In the genomic region with DNA sequence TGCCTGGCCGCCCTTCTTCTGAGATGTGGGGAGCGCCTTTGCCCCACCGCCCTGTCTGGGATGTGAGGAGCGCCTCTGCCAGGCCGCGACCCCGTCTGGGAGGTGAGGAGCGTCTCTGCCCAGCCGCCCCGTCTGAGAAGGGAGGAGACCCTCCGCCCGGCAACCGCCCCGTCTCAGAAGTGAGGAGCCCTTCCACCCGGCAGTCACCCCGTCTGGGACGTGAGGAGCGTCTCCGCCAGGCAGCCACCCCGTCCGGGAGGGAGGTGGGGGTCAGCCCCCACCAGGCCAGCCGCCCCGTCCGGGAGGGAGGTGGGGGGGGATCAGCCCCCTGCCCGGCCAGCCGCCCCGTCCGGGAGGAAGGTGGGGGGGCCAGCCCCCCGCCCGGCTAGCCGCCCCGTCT, we compare ENCODE assay signal across 2 cellular contexts. TPM values are rescaled to one million over a fixed set of nuclear protein-coding genes. Genes with fewer than 3 reads are reported as not detected.
"Had no signal": no experiment of that assay in that cellular context is flagged by ENCODE, and none has a peak within 500 bp of the region (broad histone marks: within the 10 kb centered on the region; RNA-seq: fewer than 3 reads in every experiment).

No MANE protein-coding gene starts in this region.

RNA-seq across cellular contexts. Expression of gene S100Z, which starts 37.6 kb away (rescaled TPM):
- total RNA-seq: activated B cell treated with CpG ODN at 0.5 μM for 24 hours, WTC11 had no signal
